Comparison of ENCODE assay signal across 17 cellular contexts in the genomic region with DNA sequence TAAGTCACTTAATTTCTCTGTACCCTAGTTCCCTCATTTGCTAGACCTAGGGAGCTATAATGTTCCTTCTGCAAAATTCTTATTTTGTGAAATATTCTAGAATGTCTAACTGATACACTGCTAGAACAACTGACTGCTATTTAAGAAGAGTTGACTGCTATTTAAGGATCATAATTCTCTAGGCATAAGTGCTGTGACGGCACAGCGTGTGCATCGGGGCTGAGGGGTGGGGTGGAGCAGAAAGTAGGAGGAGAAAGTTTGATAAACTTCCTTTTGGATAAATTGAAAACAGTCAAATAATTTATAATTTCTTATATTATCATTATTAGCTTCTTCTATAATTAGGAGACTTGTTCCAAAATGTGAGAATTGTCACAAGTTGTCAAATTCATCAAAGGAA.
"Had no signal": no experiment of that assay in that cellular context is flagged by ENCODE, and none has a peak within 500 bp of the region (broad histone marks: within the 10 kb centered on the region; RNA-seq: fewer than 3 reads in every experiment).

No MANE protein-coding gene starts in this region.

- H3K27ac ChIP-seq: dorsolateral prefrontal cortex, neutrophil, psoas muscle, sigmoid colon, skin epidermis, thoracic aorta had no signal

- H3K9me3 ChIP-seq: colonic mucosa, neutrophil, psoas muscle, sigmoid colon, stomach, thoracic aorta had no signal

- H3K4me3 ChIP-seq: colonic mucosa, dorsolateral prefrontal cortex, psoas muscle, sigmoid colon, skin epidermis, stomach, thoracic aorta had no signal

- H3K27ac Mint-ChIP-seq: immature natural killer cell had no signal

- H3K27me3 ChIP-seq: colonic mucosa, dorsolateral prefrontal cortex, neutrophil, sigmoid colon, stomach had no signal

- H3K27me3 Mint-ChIP-seq: naive thymus-derived CD8-positive, alpha-beta T cell had no signal

- H3K4me3 Mint-ChIP-seq: immature natural killer cell; naive thymus-derived CD8-positive, alpha-beta T cell had no signal

- DNase-seq: colonic mucosa; dorsolateral prefrontal cortex; effector CD8-positive, alpha-beta T cell; immature natural killer cell; mesendoderm; naive thymus-derived CD8-positive, alpha-beta T cell; psoas muscle; retina; sigmoid colon; stimulated activated CD4-positive, alpha-beta T cell treated with anti-CD3 and anti-CD28 coated beads, Interleukin-2, amount 100 ng/mL, for 24 hours; stimulated activated naive CD4-positive, alpha-beta T cell; stomach; substantia nigra; trophoblast cell had no signal

- H3K9me3 Mint-ChIP-seq: immature natural killer cell; naive thymus-derived CD8-positive, alpha-beta T cell had no signal

- H3K36me3 ChIP-seq: colonic mucosa, sigmoid colon, stomach, thoracic aorta had no signal

- ATAC-seq: naive thymus-derived CD8-positive, alpha-beta T cell; psoas muscle had no signal
